In the genomic region with DNA sequence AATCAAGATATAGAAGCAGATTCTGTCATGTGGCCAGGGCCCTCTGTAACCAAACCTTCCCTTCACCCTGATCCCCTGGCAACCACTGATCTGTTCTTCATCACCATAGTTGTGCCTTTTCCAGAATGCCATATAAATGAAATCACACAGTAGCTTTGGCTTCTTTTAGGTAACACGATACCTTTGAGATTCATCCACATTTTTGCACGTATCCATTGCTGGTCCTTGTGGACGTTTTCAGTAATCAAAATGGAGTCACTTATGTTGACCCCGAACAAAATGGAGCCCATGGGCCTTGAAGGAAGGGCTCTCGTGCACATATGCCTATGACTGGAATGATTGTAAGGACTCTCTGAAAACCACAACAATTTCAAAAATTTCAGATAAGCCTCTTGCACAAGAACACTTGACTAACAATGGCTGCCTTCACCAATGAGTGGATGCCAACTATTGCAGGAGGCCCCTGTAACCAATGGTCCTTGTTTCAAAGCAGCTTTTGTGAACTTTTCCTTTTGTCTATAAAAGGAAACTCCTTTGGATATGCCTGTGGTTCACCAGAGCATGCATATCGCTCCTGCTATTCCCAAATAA, we compare ENCODE assay signal across 10 cellular contexts.
DNase-seq lines count a peak whose midpoint lies in the region; ATAC-seq and TF ChIP-seq lines count a peak whose summit lies in the region.
"Had no signal": no experiment of that assay in that cellular context is flagged by ENCODE, and none has a peak within 500 bp of the region (broad histone marks: within the 10 kb centered on the region; RNA-seq: fewer than 3 reads in every experiment).

No MANE protein-coding gene starts in this region.

- no peaks in the 10 kb centered on the region for H3K27me3 Mint-ChIP-seq in activated CD8-positive, alpha-beta T cell treated with anti-CD3 and anti-CD28 coated beads for 36 hours

- no peak for TF ChIP-seq CTCF in RWPE1 (conservative IDR thresholded peaks at IDR 0.05; ENCODE audit: low read depth)
- TF ChIP-seq CTCF in foreskin keratinocyte (conservative IDR thresholded peaks at IDR 0.05), result no peak
- TF ChIP-seq CTCF in activated CD8-positive, alpha-beta T cell treated with anti-CD3 and anti-CD28 coated beads for 36 hours (IDR thresholded peaks at IDR 0.05), result no peak

- CTCF ChIA-PET in RWPE1 (lab: Yijun Ruan, JAX), result interaction anchor here (0.7 kb wide), 1 partner anchor 51 kb away, joined by 3 read pairs; no protein-coding TSS in a partner anchor
- CTCF ChIA-PET in activated CD8-positive, alpha-beta T cell treated with anti-CD3 and anti-CD28 coated beads for 36 hours (lab: Charles Lee), result interaction anchor here (0.7 kb wide), 1 partner anchor 165 kb away, joined by 3 read pairs; no protein-coding TSS in a partner anchor

- H3K9me3 Mint-ChIP-seq in activated CD8-positive, alpha-beta T cell treated with anti-CD3 and anti-CD28 coated beads for 36 hours, result no peaks in the 10 kb centered on the region

- ATAC-seq in foreskin keratinocyte (no peak), HG02840 (IDR thresholded peaks at IDR 0.05; ENCODE audit: low FRiP score, unreplicated experiment) (no peak), HG03469 (IDR thresholded peaks at IDR 0.05; ENCODE audit: unreplicated experiment) (no peak)
- ATAC-seq in activated CD8-positive, alpha-beta T cell treated with anti-CD3 and anti-CD28 coated beads for 36 hours, result no peak
- ATAC-seq: esophagus mucosa had no signal

- intact Hi-C loops in activated CD8-positive, alpha-beta T cell treated with anti-CD3 and anti-CD28 coated beads for 36 hours (cut with micrococcal nuclease), result no loop called here

- DNase-seq in HS-27A (ENCODE audit: low read depth) (peak; percentile 96), RWPE1 (ENCODE audit: low spot score) (peak; percentile 61), foreskin keratinocyte (peak; percentile 52 to 64), stromal cell of bone marrow (ENCODE audit: low read depth) (peak; percentile 60), NCI-H1092 (lab: John Stamatoyannopoulos, UW) (no peak)
- DNase-seq in activated CD8-positive, alpha-beta T cell treated with anti-CD3 and anti-CD28 coated beads for 36 hours, result no peak

- H3K27ac Mint-ChIP-seq in activated CD8-positive, alpha-beta T cell treated with anti-CD3 and anti-CD28 coated beads for 36 hours, result no peak overlapping the region

- POLR2A ChIA-PET in RWPE1 (lab: Yijun Ruan, JAX; ENCODE audit: low non-redundant PET), result no interaction called here
- POLR2A ChIA-PET in activated CD8-positive, alpha-beta T cell treated with anti-CD3 and anti-CD28 coated beads for 36 hours (lab: Charles Lee), result no interaction called here

- no peak overlapping the region for H3K27ac ChIP-seq in RWPE1
- H3K27ac ChIP-seq in foreskin keratinocyte, result no peak overlapping the region

- peaks cover 30% of the 10 kb centered on the region for H3K27me3 ChIP-seq in foreskin keratinocyte

- peaks cover 1% of the 10 kb centered on the region for H3K4me1 Mint-ChIP-seq in activated CD8-positive, alpha-beta T cell treated with anti-CD3 and anti-CD28 coated beads for 36 hours (ENCODE audit: low read depth)

- H3K36me3 Mint-ChIP-seq in activated CD8-positive, alpha-beta T cell treated with anti-CD3 and anti-CD28 coated beads for 36 hours (ENCODE audit: low read depth), result no peaks in the 10 kb centered on the region
- H3K36me3 Mint-ChIP-seq: IgD-negative memory B cell had no signal

- no peak overlapping the region for H3K4me3 Mint-ChIP-seq in activated CD8-positive, alpha-beta T cell treated with anti-CD3 and anti-CD28 coated beads for 36 hours
- H3K4me3 Mint-ChIP-seq: IgD-negative memory B cell had no signal

- H3K4me1 ChIP-seq in foreskin keratinocyte, result no peaks in the 10 kb centered on the region

Comparison
In these comparisons a context has a peak if more than half of its experiments do, and no peak if none do; other contexts are left out.
1. DNase-seq: peak in HS-27A (single experiment), RWPE1 (single experiment), foreskin keratinocyte (2 of 2) and stromal cell of bone marrow (single experiment); none in NCI-H1092 (single experiment) and activated CD8-positive, alpha-beta T cell treated with anti-CD3 and anti-CD28 coated beads for 36 hours (single experiment).